ENCODE assay signal across 8 cellular contexts in genomic region chr2:237714690-237715458, GRCh38.
DNase-seq lines count a peak whose midpoint lies in the region; ATAC-seq and TF ChIP-seq lines count a peak whose summit lies in the region.

No MANE protein-coding gene starts in this region.

- peaks cover 32% of the 10 kb centered on the region for H3K4me1 Mint-ChIP-seq in activated CD8-positive, alpha-beta T cell treated with anti-CD3 and anti-CD28 coated beads, Interleukin-2, amount 10 ng/mL, durations not matched to agents 7 days and 5 days (ENCODE audit: low read depth)

- H3K4me3 ChIP-seq in prostate gland = peak overlapping the region in 1 of 2 donors; percentile 1

- 35% methylated on average over 14 of the region's 14 CpGs for WGBS in prostate gland

- peak overlapping the region; percentile 59 for H3K27ac Mint-ChIP-seq in activated CD8-positive, alpha-beta T cell treated with anti-CD3 and anti-CD28 coated beads, Interleukin-2, amount 10 ng/mL, durations not matched to agents 7 days and 5 days

- no peaks in the 10 kb centered on the region for H3K9me3 ChIP-seq in prostate gland

- no peaks in the 10 kb centered on the region for H3K27me3 Mint-ChIP-seq in activated CD8-positive, alpha-beta T cell treated with anti-CD3 and anti-CD28 coated beads, Interleukin-2, amount 10 ng/mL, durations not matched to agents 7 days and 5 days (ENCODE audit: low read depth)

- TF ChIP-seq CTCF in prostate gland (IDR thresholded peaks at IDR 0.05) = no peak

- H3K4me3 Mint-ChIP-seq in activated CD8-positive, alpha-beta T cell treated with anti-CD3 and anti-CD28 coated beads, Interleukin-2, amount 10 ng/mL, durations not matched to agents 7 days and 5 days = no peak overlapping the region

- peaks cover 9% of the 10 kb centered on the region for H3K4me1 ChIP-seq in prostate gland (replicated peaks)

- no peak for ATAC-seq in activated CD8-positive, alpha-beta T cell treated with anti-CD3 and anti-CD28 coated beads, Interleukin-2, amount 10 ng/mL, durations not matched to agents 7 days and 5 days
- ATAC-seq in left cardiac atrium = peak; percentile 84 to 87
- no peak for ATAC-seq in GM18505 (IDR thresholded peaks at IDR 0.05; ENCODE audit: unreplicated experiment)
- no peak for ATAC-seq in GM19452 (IDR thresholded peaks at IDR 0.05; ENCODE audit: unreplicated experiment)

- intact Hi-C loops in left cardiac atrium (cut with DNase I) = no loop called here
- intact Hi-C loops in prostate gland (cut with DNase I) = no loop called here

- DNase-seq in EL (peak; percentile 69), left cardiac atrium (no peak), prostate gland (ENCODE audit: low spot score) (peak; percentile 55), T-helper 1 cell (no peak), NCI-H1694 (lab: John Stamatoyannopoulos, UW) (no peak)
- DNase-seq in activated CD8-positive, alpha-beta T cell treated with anti-CD3 and anti-CD28 coated beads, Interleukin-2, amount 10 ng/mL, durations not matched to agents 7 days and 5 days = no peak

- no peaks in the 10 kb centered on the region for H3K27me3 ChIP-seq in prostate gland (replicated peaks; ENCODE audit: insufficient read depth)

- POLR2A ChIA-PET in activated CD8-positive, alpha-beta T cell treated with anti-CD3 and anti-CD28 coated beads, Interleukin-2, amount 10 ng/mL, durations not matched to agents 7 days and 5 days (lab: Charles Lee) = no interaction called here

- no peaks in the 10 kb centered on the region for H3K36me3 ChIP-seq in prostate gland

- peaks cover 51% of the 10 kb centered on the region for H3K36me3 Mint-ChIP-seq in activated CD8-positive, alpha-beta T cell treated with anti-CD3 and anti-CD28 coated beads, Interleukin-2, amount 10 ng/mL, durations not matched to agents 7 days and 5 days (ENCODE audit: low read depth)

- no peak for TF ChIP-seq POLR2A in prostate gland (IDR thresholded peaks at IDR 0.05)
- no peak for TF ChIP-seq POLR2A in GM18505 (IDR thresholded peaks at IDR 0.05; ENCODE audit: borderline replicate concordance, extremely low read depth, insufficient read depth, insufficient read length)

- CTCF ChIA-PET in activated CD8-positive, alpha-beta T cell treated with anti-CD3 and anti-CD28 coated beads, Interleukin-2, amount 10 ng/mL, durations not matched to agents 7 days and 5 days (lab: Charles Lee) = interaction anchor here (1.0 to 1.7 kb wide), 2 partner anchors 30 to 133 kb away, joined by 3 to 5 read pairs; no protein-coding TSS in a partner anchor

- peak overlapping the region; percentile 56 to 69 for H3K27ac ChIP-seq in prostate gland

- no peaks in the 10 kb centered on the region for H3K9me3 Mint-ChIP-seq in activated CD8-positive, alpha-beta T cell treated with anti-CD3 and anti-CD28 coated beads, Interleukin-2, amount 10 ng/mL, durations not matched to agents 7 days and 5 days (ENCODE audit: insufficient read depth)

Comparison
In these comparisons a context has a peak if more than half of its experiments do, and no peak if none do; other contexts are left out.
1. DNase-seq: peak in EL (single experiment) and prostate gland (single experiment); none in activated CD8-positive, alpha-beta T cell treated with anti-CD3 and anti-CD28 coated beads, Interleukin-2, amount 10 ng/mL, durations not matched to agents 7 days and 5 days (single experiment), left cardiac atrium (single experiment), T-helper 1 cell (0 of 5) and NCI-H1694 (single experiment).
2. ATAC-seq: peak in left cardiac atrium (2 of 2); none in activated CD8-positive, alpha-beta T cell treated with anti-CD3 and anti-CD28 coated beads, Interleukin-2, amount 10 ng/mL, durations not matched to agents 7 days and 5 days (single experiment), GM18505 (single experiment) and GM19452 (single experiment).